In the genomic region with DNA sequence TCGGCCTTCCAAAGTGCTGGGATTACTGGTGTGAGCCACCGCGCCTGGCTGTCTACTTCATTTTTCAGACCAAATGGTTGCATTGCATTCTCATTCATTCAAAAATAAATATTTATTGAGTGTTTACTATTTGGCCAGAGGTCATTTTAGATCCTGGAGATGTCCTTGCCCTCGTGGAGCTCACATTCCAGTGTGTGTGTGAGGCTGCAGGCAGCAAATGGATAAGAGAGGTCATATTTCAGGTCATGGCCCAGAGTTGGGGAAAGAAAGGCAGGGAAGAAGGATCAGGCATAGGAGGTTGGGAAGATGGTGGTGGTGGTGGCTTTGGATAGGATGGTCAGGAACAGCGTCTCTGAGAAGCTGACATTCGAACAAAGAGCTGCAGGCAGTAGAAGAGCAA, we compare ENCODE assay signal across 34 cellular contexts.
"Had no signal": no experiment of that assay in that cellular context is flagged by ENCODE, and none has a peak within 500 bp of the region (broad histone marks: within the 10 kb centered on the region; RNA-seq: fewer than 3 reads in every experiment).

No MANE protein-coding gene starts in this region.

- ATAC-seq: activated CD8-positive, alpha-beta memory T cell treated with anti-CD3 and anti-CD28 coated beads, Interleukin-2, amount 10 ng/mL, durations not matched to agents 7 days and 5 days; activated CD8-positive, alpha-beta T cell treated with anti-CD3 and anti-CD28 coated beads, Interleukin-2, amount 10 ng/mL, durations not matched to agents 7 days and 5 days; activated naive CD8-positive, alpha-beta T cell treated with anti-CD3 and anti-CD28 coated beads, Interleukin-2, amount 50 U/mL, for 24 hours had no signal

- H3K4me1 ChIP-seq: ascending aorta, breast epithelium had no signal

- H3K4me3 Mint-ChIP-seq: activated B cell treated with CpG ODN at 0.5 μM for 24 hours; activated CD4-positive, alpha-beta memory T cell treated with anti-CD3 and anti-CD28 coated beads, Interleukin-2, amount 10 ng/mL, durations not matched to agents 7 days and 5 days; activated CD4-positive, alpha-beta T cell treated with anti-CD3 and anti-CD28 coated beads, Interleukin-2, amount 10 ng/mL, durations not matched to agents 7 days and 5 days; activated CD8-positive, alpha-beta memory T cell treated with anti-CD3 and anti-CD28 coated beads, Interleukin-2, amount 10 ng/mL, durations not matched to agents 7 days and 5 days; activated CD8-positive, alpha-beta T cell treated with anti-CD3 and anti-CD28 coated beads, Interleukin-2, amount 10 ng/mL, durations not matched to agents 7 days and 5 days; activated naive CD4-positive, alpha-beta T cell treated with anti-CD3 and anti-CD28 coated beads, Interleukin-2, amount 10 ng/mL, durations not matched to agents 7 days and 5 days; activated naive CD4-positive, alpha-beta T cell treated with anti-CD3 and anti-CD28 coated beads, Interleukin-2, amount 50 U/mL, for 24 hours; activated naive CD8-positive, alpha-beta T cell; activated naive CD8-positive, alpha-beta T cell treated with anti-CD3 and anti-CD28 coated beads, Interleukin-2, amount 10 ng/mL, durations not matched to agents 7 days and 5 days; activated naive CD8-positive, alpha-beta T cell treated with anti-CD3 and anti-CD28 coated beads, Interleukin-2, amount 50 U/mL, for 24 hours; activated T-cell treated with anti-CD3 and anti-CD28 coated beads, Interleukin-2, amount 50 U/mL, for 24 hours; T-helper 1 cell treated with Interleukin-12 subunit alpha and Interleukin-12 subunit beta and Interleukin-4 antibody, amounts not matched to agents 30 μg/mL and 1 μg/mL, for 36 hours; T-helper 2 cell treated with Interferon-gamma antibody and Interleukin-4, amounts not matched to agents 5 μg/mL and 100 μg/mL, for 36 hours had no signal

- H3K27me3 ChIP-seq: ascending aorta, brain microvascular endothelial cell, breast epithelium had no signal

- H3K36me3 ChIP-seq: ascending aorta, brain microvascular endothelial cell, breast epithelium had no signal

- H3K27ac ChIP-seq: ascending aorta, brain microvascular endothelial cell, breast epithelium, VCaP had no signal

- H3K4me3 ChIP-seq: ascending aorta, breast epithelium had no signal

- H3K27ac Mint-ChIP-seq: activated B cell treated with CpG ODN at 0.5 μM for 24 hours; activated CD4-positive, alpha-beta memory T cell treated with anti-CD3 and anti-CD28 coated beads, Interleukin-2, amount 10 ng/mL, durations not matched to agents 7 days and 5 days; activated CD4-positive, alpha-beta T cell treated with anti-CD3 and anti-CD28 coated beads, Interleukin-2, amount 10 ng/mL, durations not matched to agents 7 days and 5 days; activated CD8-positive, alpha-beta memory T cell treated with anti-CD3 and anti-CD28 coated beads, Interleukin-2, amount 10 ng/mL, durations not matched to agents 7 days and 5 days; activated CD8-positive, alpha-beta T cell treated with anti-CD3 and anti-CD28 coated beads, Interleukin-2, amount 10 ng/mL, durations not matched to agents 7 days and 5 days; activated naive CD4-positive, alpha-beta T cell treated with anti-CD3 and anti-CD28 coated beads, Interleukin-2, amount 10 ng/mL, durations not matched to agents 7 days and 5 days; activated naive CD4-positive, alpha-beta T cell treated with anti-CD3 and anti-CD28 coated beads, Interleukin-2, amount 50 U/mL, for 24 hours; activated naive CD8-positive, alpha-beta T cell; activated naive CD8-positive, alpha-beta T cell treated with anti-CD3 and anti-CD28 coated beads, Interleukin-2, amount 10 ng/mL, durations not matched to agents 7 days and 5 days; activated naive CD8-positive, alpha-beta T cell treated with anti-CD3 and anti-CD28 coated beads, Interleukin-2, amount 50 U/mL, for 24 hours; activated T-cell treated with anti-CD3 and anti-CD28 coated beads, Interleukin-2, amount 50 U/mL, for 24 hours; activated T-helper 2 cell treated with anti-CD3 and anti-CD28 coated beads, Interferon-gamma antibody, Interleukin-2, Interleukin-4, amounts not matched to agents 10 μg/mL and 5 μg/mL and 100 μg/mL, durations not matched to agents 14 hours and 24 hours and 36 hours; T-helper 1 cell treated with Interleukin-12 subunit alpha and Interleukin-12 subunit beta and Interleukin-4 antibody, amounts not matched to agents 30 μg/mL and 1 μg/mL, for 36 hours; T-helper 2 cell treated with Interferon-gamma antibody and Interleukin-4, amounts not matched to agents 5 μg/mL and 100 μg/mL, for 36 hours had no signal

- H3K4me1 Mint-ChIP-seq: activated B cell treated with CpG ODN at 0.5 μM for 24 hours; activated CD4-positive, alpha-beta memory T cell treated with anti-CD3 and anti-CD28 coated beads, Interleukin-2, amount 10 ng/mL, durations not matched to agents 7 days and 5 days; activated CD4-positive, alpha-beta T cell treated with anti-CD3 and anti-CD28 coated beads, Interleukin-2, amount 10 ng/mL, durations not matched to agents 7 days and 5 days; activated CD8-positive, alpha-beta memory T cell treated with anti-CD3 and anti-CD28 coated beads, Interleukin-2, amount 10 ng/mL, durations not matched to agents 7 days and 5 days; activated naive CD4-positive, alpha-beta T cell treated with anti-CD3 and anti-CD28 coated beads, Interleukin-2, amount 10 ng/mL, durations not matched to agents 7 days and 5 days; activated naive CD4-positive, alpha-beta T cell treated with anti-CD3 and anti-CD28 coated beads, Interleukin-2, amount 50 U/mL, for 24 hours; activated naive CD8-positive, alpha-beta T cell treated with anti-CD3 and anti-CD28 coated beads, Interleukin-2, amount 10 ng/mL, durations not matched to agents 7 days and 5 days; activated naive CD8-positive, alpha-beta T cell treated with anti-CD3 and anti-CD28 coated beads, Interleukin-2, amount 50 U/mL, for 24 hours had no signal

- H3K9me3 Mint-ChIP-seq: activated B cell treated with CpG ODN at 0.5 μM for 24 hours; activated CD4-positive, alpha-beta memory T cell treated with anti-CD3 and anti-CD28 coated beads, Interleukin-2, amount 10 ng/mL, durations not matched to agents 7 days and 5 days; activated CD4-positive, alpha-beta T cell treated with anti-CD3 and anti-CD28 coated beads, Interleukin-2, amount 10 ng/mL, durations not matched to agents 7 days and 5 days; activated naive CD4-positive, alpha-beta T cell treated with anti-CD3 and anti-CD28 coated beads, Interleukin-2, amount 10 ng/mL, durations not matched to agents 7 days and 5 days; activated naive CD4-positive, alpha-beta T cell treated with anti-CD3 and anti-CD28 coated beads, Interleukin-2, amount 50 U/mL, for 24 hours; activated naive CD8-positive, alpha-beta T cell treated with anti-CD3 and anti-CD28 coated beads, Interleukin-2, amount 10 ng/mL, durations not matched to agents 7 days and 5 days; activated naive CD8-positive, alpha-beta T cell treated with anti-CD3 and anti-CD28 coated beads, Interleukin-2, amount 50 U/mL, for 24 hours; activated T-cell treated with anti-CD3 and anti-CD28 coated beads, Interleukin-2, amount 50 U/mL, for 24 hours; activated T-helper 2 cell treated with anti-CD3 and anti-CD28 coated beads, Interferon-gamma antibody, Interleukin-2, Interleukin-4, amounts not matched to agents 10 μg/mL and 5 μg/mL and 100 μg/mL, durations not matched to agents 14 hours and 24 hours and 36 hours; T-helper 1 cell treated with Interleukin-12 subunit alpha and Interleukin-12 subunit beta and Interleukin-4 antibody, amounts not matched to agents 30 μg/mL and 1 μg/mL, for 36 hours; T-helper 2 cell treated with Interferon-gamma antibody and Interleukin-4, amounts not matched to agents 5 μg/mL and 100 μg/mL, for 36 hours had no signal

- H3K9me3 ChIP-seq: ascending aorta, breast epithelium had no signal

- DNase-seq: activated B cell treated with CpG ODN at 0.5 μM for 24 hours; activated CD4-positive, alpha-beta memory T cell treated with anti-CD3 and anti-CD28 coated beads, Interleukin-2, amount 10 ng/mL, durations not matched to agents 7 days and 5 days; activated CD4-positive, alpha-beta T cell treated with anti-CD3 and anti-CD28 coated beads for 4 hours; activated CD4-positive, alpha-beta T cell treated with anti-CD3 and anti-CD28 coated beads, Interleukin-2, amount 10 ng/mL, durations not matched to agents 7 days and 5 days; activated CD4-positive, alpha-beta T cell treated with anti-CD3 and anti-CD28 coated beads, Interleukin-2, amount 50 U/mL, for 48 hours; activated CD4-positive, CD25-positive, alpha-beta regulatory T cell treated with anti-CD3 and anti-CD28 coated beads, Interleukin-2, amount 50 U/mL, for 72 hours; activated CD8-positive, alpha-beta memory T cell treated with anti-CD3 and anti-CD28 coated beads for 24 hours; activated CD8-positive, alpha-beta memory T cell treated with anti-CD3 and anti-CD28 coated beads, Interleukin-2, amount 10 ng/mL, durations not matched to agents 7 days and 5 days; activated CD8-positive, alpha-beta memory T cell treated with anti-CD3 and anti-CD28 coated beads, Interleukin-2, amount 50 U/mL, for 48 hours; activated CD8-positive, alpha-beta T cell treated with anti-CD3 and anti-CD28 coated beads, Interleukin-2, amount 10 ng/mL, durations not matched to agents 7 days and 5 days; activated effector memory CD4-positive, alpha-beta T cell treated with Interleukin-2 at 50 U/mL for 16 hours; activated gamma-delta T cell; activated naive CD4-positive, alpha-beta T cell treated with anti-CD3 and anti-CD28 coated beads, Interleukin-2, amount 10 ng/mL, durations not matched to agents 7 days and 5 days; activated naive CD4-positive, alpha-beta T cell treated with Interleukin-2 at 50 U/mL for 16 hours; activated naive CD8-positive, alpha-beta T cell treated with anti-CD3 and anti-CD28 coated beads, Interleukin-2, amount 10 ng/mL, durations not matched to agents 7 days and 5 days; activated naive CD8-positive, alpha-beta T cell treated with anti-CD3 and anti-CD28 coated beads, Interleukin-2, amount 50 U/mL, for 24 hours; activated T-cell treated with anti-CD3 and anti-CD28 coated beads, Interleukin-2, amount 50 U/mL, for 24 hours; activated T-cell treated with anti-CD3 and anti-CD28 coated beads, Interleukin-2, amount 50 U/mL, for 48 hours; amygdala; anterior cingulate cortex; brain microvascular endothelial cell; central memory CD4-positive, alpha-beta T cell; T-helper 1 cell; T-helper 2 cell; T-helper 9 cell had no signal

- H3K36me3 Mint-ChIP-seq: activated CD8-positive, alpha-beta memory T cell treated with anti-CD3 and anti-CD28 coated beads, Interleukin-2, amount 10 ng/mL, durations not matched to agents 7 days and 5 days; activated naive CD4-positive, alpha-beta T cell treated with anti-CD3 and anti-CD28 coated beads, Interleukin-2, amount 10 ng/mL, durations not matched to agents 7 days and 5 days; activated naive CD4-positive, alpha-beta T cell treated with anti-CD3 and anti-CD28 coated beads, Interleukin-2, amount 50 U/mL, for 24 hours; activated naive CD8-positive, alpha-beta T cell; activated naive CD8-positive, alpha-beta T cell treated with anti-CD3 and anti-CD28 coated beads, Interleukin-2, amount 10 ng/mL, durations not matched to agents 7 days and 5 days had no signal

- FAIRE-seq: TTC549 had no signal
